ENCODE assay signal across 19 cellular contexts in the genomic region with DNA sequence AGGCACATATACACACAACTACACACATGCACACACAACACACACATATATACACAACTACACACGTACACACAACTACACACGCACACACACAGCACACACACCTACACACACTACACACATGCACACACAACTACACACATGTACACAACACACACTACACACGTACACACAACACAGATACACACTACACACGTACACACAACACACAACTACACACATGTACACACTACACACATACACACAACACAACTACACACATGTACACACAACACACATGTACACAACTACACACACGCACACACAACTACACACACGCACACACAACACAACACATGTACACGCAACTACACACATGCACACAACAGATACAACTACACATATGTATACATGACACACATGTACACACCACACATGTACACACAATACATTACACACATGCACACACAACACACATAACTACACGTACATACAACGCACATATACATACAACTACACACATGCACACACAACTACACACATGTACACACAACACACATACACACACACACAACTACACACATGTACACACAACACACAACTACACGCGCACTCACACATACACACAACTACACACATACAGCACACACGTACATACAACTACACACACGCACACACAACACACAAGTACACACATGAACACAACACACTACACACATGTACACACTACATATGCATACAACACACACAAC.
"Had no signal": no experiment of that assay in that cellular context is flagged by ENCODE, and none has a peak within 500 bp of the region (broad histone marks: within the 10 kb centered on the region; RNA-seq: fewer than 3 reads in every experiment).

No MANE protein-coding gene starts in this region.

- H3K4me3 Mint-ChIP-seq: activated naive CD8-positive, alpha-beta T cell; mesothelial cell of epicardium; nephron; stimulated activated naive CD8-positive, alpha-beta T cell treated with anti-CD3 and anti-CD28 coated beads, Interleukin-15, amount 100 ng/mL, for 72 hours had no signal

- H3K36me3 Mint-ChIP-seq: activated naive CD8-positive, alpha-beta T cell; mesothelial cell of epicardium had no signal

- DNase-seq: activated CD4-positive, alpha-beta T cell treated with anti-CD3 and anti-CD28 coated beads for 1 hour; activated CD4-positive, alpha-beta T cell treated with anti-CD3 and anti-CD28 coated beads, Interleukin-2, amount 50 U/mL, for 48 hours; amniotic stem cell; dermis blood vessel endothelial cell; effector memory CD4-positive, alpha-beta T cell; lower lobe of right lung; right cardiac atrium; small intestine; stimulated activated CD4-positive, alpha-beta T cell treated with anti-CD3 and anti-CD28 coated beads, Interleukin-4, amount 100 ng/mL, for 1 hour; stimulated activated naive CD8-positive, alpha-beta T cell treated with anti-CD3 and anti-CD28 coated beads, Interleukin-15, amount 100 ng/mL, for 72 hours; testis; upper lobe of right lung had no signal

- H3K36me3 ChIP-seq: lower lobe of right lung, upper lobe of right lung had no signal

- H3K4me1 Mint-ChIP-seq: mesothelial cell of epicardium; stimulated activated naive CD8-positive, alpha-beta T cell treated with anti-CD3 and anti-CD28 coated beads, Interleukin-15, amount 100 ng/mL, for 72 hours had no signal

- H3K4me2 ChIP-seq: hepatocyte had no signal

- ATAC-seq: foreskin keratinocyte; lower lobe of right lung; right cardiac atrium; stimulated activated naive CD8-positive, alpha-beta T cell treated with anti-CD3 and anti-CD28 coated beads, Interleukin-15, amount 100 ng/mL, for 72 hours; upper lobe of right lung had no signal

- H3K9me3 ChIP-seq: lower lobe of right lung, testis, upper lobe of right lung had no signal

- H3K79me2 ChIP-seq: hepatocyte had no signal

- H2AFZ ChIP-seq: hepatocyte had no signal

- H3K9me3 Mint-ChIP-seq: nephron; stimulated activated naive CD8-positive, alpha-beta T cell treated with anti-CD3 and anti-CD28 coated beads, Interleukin-15, amount 100 ng/mL, for 72 hours had no signal

- H3K27me3 ChIP-seq: testis had no signal

- H3K4me3 ChIP-seq: hepatocyte, lower lobe of right lung, testis, upper lobe of right lung had no signal

- H3K4me1 ChIP-seq: foreskin keratinocyte, lower lobe of right lung, testis, upper lobe of right lung had no signal

- H3K27ac ChIP-seq: foreskin keratinocyte, hepatocyte, lower lobe of right lung, testis, upper lobe of right lung, VCaP had no signal

- H3K27ac Mint-ChIP-seq: activated naive CD8-positive, alpha-beta T cell; mesothelial cell of epicardium; nephron; stimulated activated naive CD8-positive, alpha-beta T cell treated with anti-CD3 and anti-CD28 coated beads, Interleukin-15, amount 100 ng/mL, for 72 hours had no signal

- FAIRE-seq: endothelial cell of umbilical vein, small intestine had no signal
